24 cellular contexts compared by ENCODE assay signal in genomic region chr17:70945386-70945785, GRCh38.
A peak's percentile ranks its signal among the peaks of the same experiment; 100 is the strongest.
DNase-seq lines count a peak whose midpoint lies in the region; ATAC-seq and TF ChIP-seq lines count a peak whose summit lies in the region.
"Had no signal": no experiment of that assay in that cellular context is flagged by ENCODE, and none has a peak within 500 bp of the region (broad histone marks: within the 10 kb centered on the region; RNA-seq: fewer than 3 reads in every experiment).

No MANE protein-coding gene starts in this region.

- H3K4me1 ChIP-seq in HCT116 (ENCODE audit: control insufficient read depth in 1 of 2, insufficient read depth in 2 of 2, low read length in 2 of 2) = no peaks in the 10 kb centered on the region
- no peaks in the 10 kb centered on the region for H3K4me1 ChIP-seq in vagina
- H3K4me1 ChIP-seq: adrenal gland, breast epithelium, right lobe of liver, SJSA1 had no signal

- H2AFZ ChIP-seq in HCT116 (ENCODE audit: low read depth, low read length, poor library complexity, severe bottlenecking) = no peak overlapping the region

- TF ChIP-seq CTCF in HCT116 (IDR thresholded peaks at IDR 0.05 in 2 of 3, conservative IDR thresholded peaks at IDR 0.05 in 1 of 3; ENCODE audit: borderline replicate concordance in 1 of 3, insufficient read depth in 1 of 3, low read depth in 2 of 3, low read length in 2 of 3) = no peak
- no peak for TF ChIP-seq CTCF in cardiac fibroblast (IDR thresholded peaks at IDR 0.05; ENCODE audit: low read depth, low read length)
- no peak for TF ChIP-seq CTCF in vagina (IDR thresholded peaks at IDR 0.05)

- TF ChIP-seq POLR2A in HCT116 (IDR thresholded peaks at IDR 0.05; ENCODE audit: borderline replicate concordance, extremely low read depth, insufficient read depth, insufficient read length) (no peak), vagina (IDR thresholded peaks at IDR 0.05) (no peak)

- DNase-seq in NCI-H1092 treated with DMSO at 0.1 percent for 48 hours (lab: John Stamatoyannopoulos, UW) (peak; percentile 12), NCI-H1092 (lab: John Stamatoyannopoulos, UW) (no peak), HCT116 (ENCODE audit: low read depth, low spot score) (no peak), cardiac fibroblast (ENCODE audit: low read depth in 2 of 2) (peak; percentile 9 to 15), left lobe of liver (ENCODE audit: low spot score) (peak; percentile 60), vagina (ENCODE audit: extremely low spot score in 2 of 2) (no peak)
- DNase-seq: 8988T; activated CD4-positive, alpha-beta T cell treated with anti-CD3 and anti-CD28 coated beads, Interleukin-2, amount 10 ng/mL, durations not matched to agents 24 days and 14 days; activated naive CD4-positive, alpha-beta T cell; activated T-cell treated with anti-CD3 and anti-CD28 coated beads, Interleukin-2, amount 50 U/mL, for 48 hours; adrenal gland; AML-193; CD8-positive, alpha-beta memory T cell; DMS79; kidney glomerular epithelial cell; NCI-H2081 treated with DMSO at 0.1 percent for 48 hours; NCI-H446 treated with DMSO at 0.1 percent for 48 hours; stimulated activated naive CD4-positive, alpha-beta T cell treated with Interleukin-2 at 50 U/mL for 16 hours had no signal

- H3K36me3 ChIP-seq in HCT116 (ENCODE audit: control insufficient read depth in 1 of 2, insufficient read depth in 2 of 2, low read length in 2 of 2) (no peaks in the 10 kb centered on the region), vagina (no peaks in the 10 kb centered on the region)
- H3K36me3 ChIP-seq: adrenal gland, breast epithelium, right lobe of liver, SJSA1 had no signal

- ATAC-seq in HCT116 (no peak), left lobe of liver (peak; percentile 59), HG03520 (IDR thresholded peaks at IDR 0.05; ENCODE audit: unreplicated experiment) (no peak), GM18519 (IDR thresholded peaks at IDR 0.05; ENCODE audit: low FRiP score, unreplicated experiment) (no peak)
- ATAC-seq: HepG2 had no signal

- no peaks in the 10 kb centered on the region for H3K79me2 ChIP-seq in HCT116 (ENCODE audit: insufficient read depth, low read length)

- no peaks in the 10 kb centered on the region for H4K20me1 ChIP-seq in HCT116 (ENCODE audit: insufficient read depth)

- CTCF ChIA-PET in HCT116 (lab: Charles Lee) = no interaction called here

- H3K9me2 ChIP-seq in HCT116 (ENCODE audit: insufficient read depth) = no peaks in the 10 kb centered on the region

- no TSS peak for BruUV-seq in HCT116 (replicated peaks; lab: Mats Ljungman, UMichigan)

- H3K9me3 ChIP-seq in HCT116 (ENCODE audit: control insufficient read depth in 1 of 2, insufficient read depth in 1 of 2, low read depth in 1 of 2, low read length in 2 of 2) (no peaks in the 10 kb centered on the region), vagina (no peaks in the 10 kb centered on the region)
- H3K9me3 ChIP-seq: adrenal gland, right lobe of liver, SJSA1 had no signal

- H3K4me3 ChIP-seq in HCT116 (replicated peaks in 1 of 2; ENCODE audit: low read depth in 1 of 2, low read length in 2 of 2) (no peak overlapping the region), cardiac fibroblast (replicated peaks in 1 of 2; ENCODE audit: low read depth in 2 of 2, low read length in 2 of 2) (no peak overlapping the region), vagina (no peak overlapping the region)
- H3K4me3 ChIP-seq: adrenal gland, breast epithelium, SJSA1 had no signal

- intact Hi-C loops in HCT116 (cut with micrococcal nuclease) = no loop called here
- intact Hi-C loops in vagina (cut with DNase I) = no loop called here

- no peak overlapping the region for H3K9ac ChIP-seq in HCT116 (ENCODE audit: low read length)

- H3K4me2 ChIP-seq in HCT116 (ENCODE audit: low read length) = no peak overlapping the region

- H3K27me3 ChIP-seq in HCT116 (ENCODE audit: insufficient read depth, low read length) (no peaks in the 10 kb centered on the region), vagina (no peaks in the 10 kb centered on the region)
- H3K27me3 ChIP-seq: adrenal gland, breast epithelium, right lobe of liver, SJSA1 had no signal

- RAD21 ChIA-PET in HCT116 (lab: Charles Lee; ENCODE audit: low non-redundant PET in 1 of 2, low total read pairs in 2 of 2, uncharacterized antibody in 2 of 2, unreplicated experiment in 2 of 2) = no interaction called here

- peak; percentile 27; the same call in 1 of the 2 replicates for TF ChIP-seq RAD21 in HCT116 (IDR thresholded peaks at IDR 0.05; ENCODE audit: low read depth)

- no peak overlapping the region for H3K27ac ChIP-seq in HCT116 (ENCODE audit: low read depth, low read length)
- H3K27ac ChIP-seq in vagina = no peak overlapping the region
- H3K27ac ChIP-seq: adrenal gland, breast epithelium, right lobe of liver, SJSA1 had no signal

- POLR2A ChIA-PET in HCT116 (lab: Charles Lee) = no interaction called here

TF ChIP-seq in HCT116, 20 proteins besides CTCF, POLR2A, EP300 and RAD21:
- TF ChIP-seq MAX (IDR thresholded peaks at IDR 0.05) = no peak
- no peak for TF ChIP-seq SRF (IDR thresholded peaks at IDR 0.05; ENCODE audit: low read depth)
- TF ChIP-seq ZNF274 (IDR thresholded peaks at IDR 0.05; ENCODE audit: low read depth, low read length) = no peak
- no peak for TF ChIP-seq EZH2 (IDR thresholded peaks at IDR 0.05)
- TF ChIP-seq SP1 (IDR thresholded peaks at IDR 0.05; ENCODE audit: low read depth) = no peak
- no peak for TF ChIP-seq ZFX (IDR thresholded peaks at IDR 0.05)
- TF ChIP-seq CBX3 (IDR thresholded peaks at IDR 0.05; ENCODE audit: low read depth) = no peak
- TF ChIP-seq TCF7L2 (IDR thresholded peaks at IDR 0.05; ENCODE audit: borderline replicate concordance, extremely low read depth, insufficient read depth, insufficient read length) = no peak
- TF ChIP-seq, protein P1, sequence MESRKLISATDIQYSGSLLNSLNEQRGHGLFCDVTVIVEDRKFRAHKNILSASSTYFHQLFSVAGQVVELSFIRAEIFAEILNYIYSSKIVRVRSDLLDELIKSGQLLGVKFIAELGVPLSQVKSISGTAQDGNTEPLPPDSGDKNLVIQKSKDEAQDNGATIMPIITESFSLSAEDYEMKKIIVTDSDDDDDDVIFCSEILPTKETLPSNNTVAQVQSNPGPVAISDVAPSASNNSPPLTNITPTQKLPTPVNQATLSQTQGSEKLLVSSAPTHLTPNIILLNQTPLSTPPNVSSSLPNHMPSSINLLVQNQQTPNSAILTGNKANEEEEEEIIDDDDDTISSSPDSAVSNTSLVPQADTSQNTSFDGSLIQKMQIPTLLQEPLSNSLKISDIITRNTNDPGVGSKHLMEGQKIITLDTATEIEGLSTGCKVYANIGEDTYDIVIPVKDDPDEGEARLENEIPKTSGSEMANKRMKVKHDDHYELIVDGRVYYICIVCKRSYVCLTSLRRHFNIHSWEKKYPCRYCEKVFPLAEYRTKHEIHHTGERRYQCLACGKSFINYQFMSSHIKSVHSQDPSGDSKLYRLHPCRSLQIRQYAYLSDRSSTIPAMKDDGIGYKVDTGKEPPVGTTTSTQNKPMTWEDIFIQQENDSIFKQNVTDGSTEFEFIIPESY (IDR thresholded peaks at IDR 0.05; ENCODE audit: extremely low read depth, insufficient replicate concordance, low read length) = no peak
- TF ChIP-seq EGR1 (IDR thresholded peaks at IDR 0.05; ENCODE audit: low read depth) = no peak
- no peak for TF ChIP-seq REST (IDR thresholded peaks at IDR 0.05; ENCODE audit: low read depth)
- TF ChIP-seq POLR2AphosphoS5 (IDR thresholded peaks at IDR 0.05; ENCODE audit: low read depth, low read length) = no peak
- no peak for TF ChIP-seq CEBPB (IDR thresholded peaks at IDR 0.05; ENCODE audit: low read depth)
- TF ChIP-seq YY1 (IDR thresholded peaks at IDR 0.05; ENCODE audit: extremely low read depth, insufficient replicate concordance, low read depth, low read length) = no peak
- no peak for TF ChIP-seq JUND (IDR thresholded peaks at IDR 0.05)
- no peak for TF ChIP-seq FOSL1 (IDR thresholded peaks at IDR 0.05; ENCODE audit: low read depth)

Comparison
In these comparisons a context has a peak if more than half of its experiments do, and no peak if none do; other contexts are left out.
1. DNase-seq: peak in NCI-H1092 treated with DMSO at 0.1 percent for 48 hours (single experiment), cardiac fibroblast (2 of 2) and left lobe of liver (single experiment); none in NCI-H1092 (single experiment), HCT116 (single experiment) and vagina (0 of 2).